ENCODE assay signal across 37 cellular contexts in genomic region chr13:107901230-107901629, GRCh38.
"Had no signal": no experiment of that assay in that cellular context is flagged by ENCODE, and none has a peak within 500 bp of the region (broad histone marks: within the 10 kb centered on the region; RNA-seq: fewer than 3 reads in every experiment).

No MANE protein-coding gene starts in this region.

- H3K4me1 ChIP-seq: ascending aorta had no signal

- DNase-seq: activated CD4-positive, alpha-beta memory T cell treated with anti-CD3 and anti-CD28 coated beads, Interleukin-2, amount 10 ng/mL, durations not matched to agents 7 days and 5 days; activated CD4-positive, alpha-beta T cell treated with anti-CD3 and anti-CD28 coated beads for 1 hour; activated CD4-positive, alpha-beta T cell treated with anti-CD3 and anti-CD28 coated beads for 36 hours; activated CD4-positive, alpha-beta T cell treated with anti-CD3 and anti-CD28 coated beads for 48 hours; activated CD4-positive, alpha-beta T cell treated with anti-CD3 and anti-CD28 coated beads, Interleukin-2, amount 10 ng/mL, durations not matched to agents 7 days and 5 days; activated CD4-positive, alpha-beta T cell treated with anti-CD3 and anti-CD28 coated beads, Interleukin-2, amount 50 U/mL, for 48 hours; activated CD4-positive, CD25-positive, alpha-beta regulatory T cell; activated CD8-positive, alpha-beta memory T cell treated with anti-CD3 and anti-CD28 coated beads for 24 hours; activated CD8-positive, alpha-beta memory T cell treated with anti-CD3 and anti-CD28 coated beads, Interleukin-2, amount 10 ng/mL, durations not matched to agents 7 days and 5 days; activated CD8-positive, alpha-beta memory T cell treated with anti-CD3 and anti-CD28 coated beads, Interleukin-2, amount 50 U/mL, for 48 hours; activated CD8-positive, alpha-beta T cell treated with anti-CD3 and anti-CD28 coated beads, Interleukin-2, amount 10 ng/mL, durations not matched to agents 7 days and 5 days; activated effector memory CD4-positive, alpha-beta T cell treated with Interleukin-2 at 50 U/mL for 16 hours; activated gamma-delta T cell; activated naive CD4-positive, alpha-beta T cell treated with anti-CD3 and anti-CD28 coated beads, Interleukin-2, amount 10 ng/mL, durations not matched to agents 7 days and 5 days; activated naive CD4-positive, alpha-beta T cell treated with Interleukin-2 at 50 U/mL for 16 hours; activated naive CD8-positive, alpha-beta T cell treated with anti-CD3 and anti-CD28 coated beads, Interleukin-2, amount 10 ng/mL, durations not matched to agents 7 days and 5 days; activated naive CD8-positive, alpha-beta T cell treated with anti-CD3 and anti-CD28 coated beads, Interleukin-2, amount 50 U/mL, for 24 hours; activated T-cell treated with anti-CD3 and anti-CD28 coated beads, Interleukin-2, amount 50 U/mL, for 24 hours; activated T-cell treated with anti-CD3 and anti-CD28 coated beads, Interleukin-2, amount 50 U/mL, for 48 hours; amygdala; anterior cingulate cortex; caudate nucleus; cerebellar nuclear complex; T-helper 2 cell; T-helper 9 cell; WERI-Rb-1 had no signal

- H3K9me3 ChIP-seq: ascending aorta had no signal

- H3K27me3 Mint-ChIP-seq: activated CD4-positive, alpha-beta memory T cell treated with anti-CD3 and anti-CD28 coated beads, Interleukin-2, amount 10 ng/mL, durations not matched to agents 7 days and 5 days; activated CD4-positive, alpha-beta T cell treated with anti-CD3 and anti-CD28 coated beads for 36 hours; activated CD4-positive, alpha-beta T cell treated with anti-CD3 and anti-CD28 coated beads, Interleukin-2, amount 10 ng/mL, durations not matched to agents 7 days and 5 days; activated CD8-positive, alpha-beta memory T cell treated with anti-CD3 and anti-CD28 coated beads, Interleukin-2, amount 10 ng/mL, durations not matched to agents 7 days and 5 days; activated naive CD4-positive, alpha-beta T cell treated with anti-CD3 and anti-CD28 coated beads, Interleukin-2, amount 10 ng/mL, durations not matched to agents 7 days and 5 days; activated naive CD4-positive, alpha-beta T cell treated with anti-CD3 and anti-CD28 coated beads, Interleukin-2, amount 50 U/mL, for 24 hours; activated naive CD8-positive, alpha-beta T cell; activated naive CD8-positive, alpha-beta T cell treated with anti-CD3 and anti-CD28 coated beads, Interleukin-2, amount 10 ng/mL, durations not matched to agents 7 days and 5 days; activated naive CD8-positive, alpha-beta T cell treated with anti-CD3 and anti-CD28 coated beads, Interleukin-2, amount 50 U/mL, for 24 hours; activated T-cell treated with anti-CD3 and anti-CD28 coated beads, Interleukin-2, amount 50 U/mL, for 24 hours; central memory CD8-positive, alpha-beta T cell had no signal

- H3K4me3 ChIP-seq: ascending aorta, cardiac muscle cell had no signal

- H3K27ac Mint-ChIP-seq: activated CD4-positive, alpha-beta memory T cell treated with anti-CD3 and anti-CD28 coated beads, Interleukin-2, amount 10 ng/mL, durations not matched to agents 7 days and 5 days; activated CD4-positive, alpha-beta T cell treated with anti-CD3 and anti-CD28 coated beads for 36 hours; activated CD4-positive, alpha-beta T cell treated with anti-CD3 and anti-CD28 coated beads, Interleukin-2, amount 10 ng/mL, durations not matched to agents 7 days and 5 days; activated CD8-positive, alpha-beta memory T cell treated with anti-CD3 and anti-CD28 coated beads, Interleukin-2, amount 10 ng/mL, durations not matched to agents 7 days and 5 days; activated CD8-positive, alpha-beta T cell treated with anti-CD3 and anti-CD28 coated beads, Interleukin-2, amount 10 ng/mL, durations not matched to agents 7 days and 5 days; activated naive CD4-positive, alpha-beta T cell treated with anti-CD3 and anti-CD28 coated beads, Interleukin-2, amount 10 ng/mL, durations not matched to agents 7 days and 5 days; activated naive CD4-positive, alpha-beta T cell treated with anti-CD3 and anti-CD28 coated beads, Interleukin-2, amount 50 U/mL, for 24 hours; activated naive CD8-positive, alpha-beta T cell; activated naive CD8-positive, alpha-beta T cell treated with anti-CD3 and anti-CD28 coated beads, Interleukin-2, amount 10 ng/mL, durations not matched to agents 7 days and 5 days; activated naive CD8-positive, alpha-beta T cell treated with anti-CD3 and anti-CD28 coated beads, Interleukin-2, amount 50 U/mL, for 24 hours; activated T-cell treated with anti-CD3 and anti-CD28 coated beads, Interleukin-2, amount 50 U/mL, for 24 hours; activated T-helper 2 cell treated with anti-CD3 and anti-CD28 coated beads, Interferon-gamma antibody, Interleukin-2, Interleukin-4, amounts not matched to agents 10 μg/mL and 5 μg/mL and 100 μg/mL, durations not matched to agents 14 hours and 24 hours and 36 hours; brain; T-helper 1 cell treated with Interleukin-12 subunit alpha and Interleukin-12 subunit beta and Interleukin-4 antibody, amounts not matched to agents 30 μg/mL and 1 μg/mL, for 36 hours; T-helper 2 cell treated with Interferon-gamma antibody and Interleukin-4, amounts not matched to agents 5 μg/mL and 100 μg/mL, for 36 hours; WTC11 had no signal

- H3K27me3 ChIP-seq: ascending aorta, cardiac muscle cell had no signal

- ATAC-seq: activated CD4-positive, alpha-beta T cell treated with anti-CD3 and anti-CD28 coated beads for 36 hours; activated CD4-positive, CD25-positive, alpha-beta regulatory T cell treated with anti-CD3 and anti-CD28 coated beads, Interleukin-2, amount 50 U/mL, for 24 hours; activated CD8-positive, alpha-beta memory T cell treated with anti-CD3 and anti-CD28 coated beads, Interleukin-2, amount 10 ng/mL, durations not matched to agents 7 days and 5 days; activated CD8-positive, alpha-beta T cell treated with anti-CD3 and anti-CD28 coated beads, Interleukin-2, amount 10 ng/mL, durations not matched to agents 7 days and 5 days; activated naive CD8-positive, alpha-beta T cell treated with anti-CD3 and anti-CD28 coated beads, Interleukin-2, amount 50 U/mL, for 24 hours; WTC11 had no signal

- H3K36me3 ChIP-seq: ascending aorta, cardiac muscle cell, WERI-Rb-1 had no signal

- H3K27ac ChIP-seq: ascending aorta, cardiac muscle cell, WERI-Rb-1 had no signal

- H3K4me1 Mint-ChIP-seq: activated CD4-positive, alpha-beta memory T cell treated with anti-CD3 and anti-CD28 coated beads, Interleukin-2, amount 10 ng/mL, durations not matched to agents 7 days and 5 days; activated CD4-positive, alpha-beta T cell treated with anti-CD3 and anti-CD28 coated beads for 36 hours; activated CD4-positive, alpha-beta T cell treated with anti-CD3 and anti-CD28 coated beads, Interleukin-2, amount 10 ng/mL, durations not matched to agents 7 days and 5 days; activated CD8-positive, alpha-beta memory T cell treated with anti-CD3 and anti-CD28 coated beads, Interleukin-2, amount 10 ng/mL, durations not matched to agents 7 days and 5 days; activated naive CD4-positive, alpha-beta T cell treated with anti-CD3 and anti-CD28 coated beads, Interleukin-2, amount 10 ng/mL, durations not matched to agents 7 days and 5 days; activated naive CD4-positive, alpha-beta T cell treated with anti-CD3 and anti-CD28 coated beads, Interleukin-2, amount 50 U/mL, for 24 hours; activated naive CD8-positive, alpha-beta T cell treated with anti-CD3 and anti-CD28 coated beads, Interleukin-2, amount 10 ng/mL, durations not matched to agents 7 days and 5 days; activated naive CD8-positive, alpha-beta T cell treated with anti-CD3 and anti-CD28 coated beads, Interleukin-2, amount 50 U/mL, for 24 hours; brain; central memory CD8-positive, alpha-beta T cell; WTC11 had no signal

- H3K9me3 Mint-ChIP-seq: activated CD4-positive, alpha-beta memory T cell treated with anti-CD3 and anti-CD28 coated beads, Interleukin-2, amount 10 ng/mL, durations not matched to agents 7 days and 5 days; activated naive CD4-positive, alpha-beta T cell treated with anti-CD3 and anti-CD28 coated beads, Interleukin-2, amount 50 U/mL, for 24 hours; T-helper 1 cell treated with Interleukin-12 subunit alpha and Interleukin-12 subunit beta and Interleukin-4 antibody, amounts not matched to agents 30 μg/mL and 1 μg/mL, for 36 hours had no signal

- H3K36me3 Mint-ChIP-seq: activated CD8-positive, alpha-beta memory T cell treated with anti-CD3 and anti-CD28 coated beads, Interleukin-2, amount 10 ng/mL, durations not matched to agents 7 days and 5 days; activated naive CD4-positive, alpha-beta T cell treated with anti-CD3 and anti-CD28 coated beads, Interleukin-2, amount 10 ng/mL, durations not matched to agents 7 days and 5 days; activated naive CD4-positive, alpha-beta T cell treated with anti-CD3 and anti-CD28 coated beads, Interleukin-2, amount 50 U/mL, for 24 hours; activated naive CD8-positive, alpha-beta T cell; activated naive CD8-positive, alpha-beta T cell treated with anti-CD3 and anti-CD28 coated beads, Interleukin-2, amount 10 ng/mL, durations not matched to agents 7 days and 5 days; brain had no signal

- H3K4me3 Mint-ChIP-seq: activated CD4-positive, alpha-beta memory T cell treated with anti-CD3 and anti-CD28 coated beads, Interleukin-2, amount 10 ng/mL, durations not matched to agents 7 days and 5 days; activated CD4-positive, alpha-beta T cell treated with anti-CD3 and anti-CD28 coated beads for 36 hours; activated CD4-positive, alpha-beta T cell treated with anti-CD3 and anti-CD28 coated beads, Interleukin-2, amount 10 ng/mL, durations not matched to agents 7 days and 5 days; activated CD8-positive, alpha-beta memory T cell treated with anti-CD3 and anti-CD28 coated beads, Interleukin-2, amount 10 ng/mL, durations not matched to agents 7 days and 5 days; activated CD8-positive, alpha-beta T cell treated with anti-CD3 and anti-CD28 coated beads, Interleukin-2, amount 10 ng/mL, durations not matched to agents 7 days and 5 days; activated naive CD4-positive, alpha-beta T cell treated with anti-CD3 and anti-CD28 coated beads, Interleukin-2, amount 10 ng/mL, durations not matched to agents 7 days and 5 days; activated naive CD4-positive, alpha-beta T cell treated with anti-CD3 and anti-CD28 coated beads, Interleukin-2, amount 50 U/mL, for 24 hours; activated naive CD8-positive, alpha-beta T cell; activated naive CD8-positive, alpha-beta T cell treated with anti-CD3 and anti-CD28 coated beads, Interleukin-2, amount 10 ng/mL, durations not matched to agents 7 days and 5 days; activated naive CD8-positive, alpha-beta T cell treated with anti-CD3 and anti-CD28 coated beads, Interleukin-2, amount 50 U/mL, for 24 hours; activated T-cell treated with anti-CD3 and anti-CD28 coated beads, Interleukin-2, amount 50 U/mL, for 24 hours; brain; central memory CD8-positive, alpha-beta T cell; T-helper 1 cell treated with Interleukin-12 subunit alpha and Interleukin-12 subunit beta and Interleukin-4 antibody, amounts not matched to agents 30 μg/mL and 1 μg/mL, for 36 hours; T-helper 2 cell treated with Interferon-gamma antibody and Interleukin-4, amounts not matched to agents 5 μg/mL and 100 μg/mL, for 36 hours; WTC11 had no signal
